Comparison of ENCODE assay signal across 8 cellular contexts in the genomic region with DNA sequence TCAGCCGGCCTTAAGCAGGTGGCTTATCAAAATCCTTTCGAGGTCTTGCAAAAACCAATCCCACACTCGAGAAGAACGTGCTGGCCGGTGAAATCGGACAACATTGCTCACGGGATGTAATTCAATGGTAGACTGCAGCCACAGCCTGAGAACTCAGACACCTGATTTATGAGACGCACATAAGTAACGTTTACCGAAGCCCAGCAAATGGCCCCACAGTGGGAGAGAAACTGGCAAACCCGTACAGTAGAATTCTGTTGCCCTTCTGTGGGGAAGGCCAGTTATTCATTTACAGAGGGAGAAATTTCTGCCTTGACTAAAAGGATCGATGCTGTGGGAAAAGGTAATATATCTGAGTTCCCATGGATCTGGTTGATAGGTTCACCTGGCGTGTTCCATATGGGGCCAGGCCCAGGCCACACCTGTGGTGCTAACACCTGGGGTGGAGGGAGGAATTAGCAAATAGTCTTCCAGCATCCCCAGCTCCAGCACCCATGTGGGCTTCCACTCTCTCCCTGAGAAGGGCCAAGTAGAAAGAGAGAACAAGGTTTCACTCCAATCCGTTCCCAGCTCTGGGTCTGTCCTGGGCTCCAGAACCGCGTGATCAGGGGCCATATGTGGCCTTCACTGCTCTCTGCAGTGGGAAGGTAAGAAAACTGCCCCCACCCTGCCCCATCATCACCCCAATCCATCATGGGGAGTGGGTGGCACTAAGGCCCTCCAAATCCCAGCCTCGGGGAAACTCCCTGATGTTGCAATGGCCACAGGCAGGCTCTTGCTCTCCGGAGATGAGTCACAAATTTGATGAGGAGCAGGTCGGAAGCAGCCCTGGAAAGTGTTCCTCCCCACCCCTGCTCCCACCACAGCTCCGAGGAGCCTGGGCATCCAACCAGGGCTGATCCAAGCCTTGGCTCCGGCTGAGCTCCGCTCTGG. TPM values are rescaled to one million over a fixed set of nuclear protein-coding genes. Genes with fewer than 3 reads are reported as not detected.
DNase-seq lines count a peak whose midpoint lies in the region; ATAC-seq and TF ChIP-seq lines count a peak whose summit lies in the region.
"Had no signal": no experiment of that assay in that cellular context is flagged by ENCODE, and none has a peak within 500 bp of the region (broad histone marks: within the 10 kb centered on the region; RNA-seq: fewer than 3 reads in every experiment).

No MANE protein-coding gene starts in this region.

- no peak for TF ChIP-seq POLR2A in breast epithelium (IDR thresholded peaks at IDR 0.05)

- peak overlapping the region; percentile 1 to 45 for H3K27ac ChIP-seq in breast epithelium
- H3K27ac ChIP-seq in left lung, result no peak overlapping the region

- peak; percentile 72 for DNase-seq in HK-2 (ENCODE audit: unreplicated experiment)
- no peak for DNase-seq in breast epithelium (ENCODE audit: low spot score in 2 of 2)
- DNase-seq in left lung, result peak in 1 of 2 donors; percentile 46
- DNase-seq in ureter (ENCODE audit: low spot score), result peak; percentile 74
- DNase-seq in GM19238 (ENCODE audit: insufficient read length, low spot score), result no peak
- DNase-seq in effector CD8-positive, alpha-beta T cell (lab: John Stamatoyannopoulos, UW), result no peak
- DNase-seq: OCI-M1 had no signal

- TF ChIP-seq CTCF in breast epithelium (IDR thresholded peaks at IDR 0.05) (no peak), left lung (IDR thresholded peaks at IDR 0.05) (no peak)

- intact Hi-C loops in breast epithelium (cut with DNase I; ENCODE audit: low total_unique reads), result no loop called here
- intact Hi-C loops in left lung (cut with DNase I), result no loop called here

- H3K4me3 ChIP-seq in breast epithelium, result no peak overlapping the region
- no peak overlapping the region for H3K4me3 ChIP-seq in left lung

- ATAC-seq in left lung, result peak; percentile 70
- no peak for ATAC-seq in HG02885 (IDR thresholded peaks at IDR 0.05; ENCODE audit: poor library complexity, unreplicated experiment)

- H3K4me1 ChIP-seq in breast epithelium, result no peaks in the 10 kb centered on the region
- H3K4me1 ChIP-seq in left lung, result no peaks in the 10 kb centered on the region

- H3K9me3 ChIP-seq in breast epithelium, result peaks cover 0 to 6% of the 10 kb centered on the region in 2 donors
- H3K9me3 ChIP-seq in left lung, result peaks cover 0 to 7% of the 10 kb centered on the region in 2 donors

- H3K36me3 ChIP-seq in breast epithelium (no peaks in the 10 kb centered on the region), left lung (no peaks in the 10 kb centered on the region)

- H3K27me3 ChIP-seq in breast epithelium (no peaks in the 10 kb centered on the region), left lung (no peaks in the 10 kb centered on the region)

RNA-seq across cellular contexts. Expression of a gene that starts 12.7 kb away (rescaled TPM):
- total RNA-seq in breast epithelium, result 1 to 10 TPM in 1 of 3 donors, not detected in 2; 5.9 TPM
- total RNA-seq in left lung, result under 1 TPM in 1 of 2 donors, not detected in 1; 0.35 TPM
- 1.4 TPM for total RNA-seq in ureter

Comparison
In these comparisons a context has a peak if more than half of its experiments do, and no peak if none do; other contexts are left out.
1. DNase-seq: peak in HK-2 (single experiment) and ureter (single experiment); none in breast epithelium (0 of 2), GM19238 (single experiment) and effector CD8-positive, alpha-beta T cell (single experiment).
2. H3K27ac ChIP-seq: peak in breast epithelium (2 of 2); none in left lung (0 of 2).